Comparison of ENCODE assay signal across 8 cellular contexts in genomic region chr21:29372063-29372802, GRCh38.
DNase-seq lines count a peak whose midpoint lies in the region; ATAC-seq and TF ChIP-seq lines count a peak whose summit lies in the region.

No MANE protein-coding gene starts in this region.

- TF ChIP-seq CTCF in HFF-Myc (IDR thresholded peaks at IDR 0.05; ENCODE audit: low read depth, low read length, missing control alignments) (peak; percentile 58), MM.1S (IDR thresholded peaks at IDR 0.05; ENCODE audit: low read length) (peak; percentile 75), heart left ventricle (IDR thresholded peaks at IDR 0.05) (peak; percentile 65 to 80 (median 78))

- peaks cover 26% of the 10 kb centered on the region for H3K36me3 Mint-ChIP-seq in activated naive CD8-positive, alpha-beta T cell treated with anti-CD3 and anti-CD28 coated beads for 36 hours

- H3K79me2 ChIP-seq in MM.1S (ENCODE audit: low read length): no peaks in the 10 kb centered on the region

- H3K27ac ChIP-seq in MM.1S (ENCODE audit: low read length): no peak overlapping the region
- H3K27ac ChIP-seq in heart left ventricle: no peak overlapping the region

- no peaks in the 10 kb centered on the region for H3F3A ChIP-seq in MM.1S (ENCODE audit: insufficient read depth, low read length)

- no peaks in the 10 kb centered on the region for H3K9me3 Mint-ChIP-seq in activated naive CD8-positive, alpha-beta T cell treated with anti-CD3 and anti-CD28 coated beads for 36 hours

- peaks cover 19% of the 10 kb centered on the region for H3K4me1 Mint-ChIP-seq in activated naive CD8-positive, alpha-beta T cell treated with anti-CD3 and anti-CD28 coated beads for 36 hours

- H3K4me2 ChIP-seq in MM.1S (ENCODE audit: low read depth, low read length): no peak overlapping the region

- no peak overlapping the region for H2AFZ ChIP-seq in MM.1S (ENCODE audit: low read length)

- TF ChIP-seq POLR2A in heart left ventricle (IDR thresholded peaks at IDR 0.05): no peak

- ATAC-seq in heart left ventricle: peak; percentile 73 to 94 (median 88)

- H3K36me3 ChIP-seq in MM.1S (replicated peaks; ENCODE audit: insufficient read depth, low read length) (no peaks in the 10 kb centered on the region), heart left ventricle (peaks cover 0 to 22% (median 0%) of the 10 kb centered on the region in 9 donors)

- no peaks in the 10 kb centered on the region for H3K27me3 Mint-ChIP-seq in activated naive CD8-positive, alpha-beta T cell treated with anti-CD3 and anti-CD28 coated beads for 36 hours

- H3K4me3 ChIP-seq in HFF-Myc (replicated peaks; ENCODE audit: low read depth, low read length) (no peak overlapping the region), MM.1S (ENCODE audit: low read length) (no peak overlapping the region), heart left ventricle (no peak overlapping the region)

- H3K27ac Mint-ChIP-seq in activated naive CD8-positive, alpha-beta T cell treated with anti-CD3 and anti-CD28 coated beads for 36 hours: peak overlapping the region; percentile 23

- DNase-seq in SIG-M5 treated with dmso at 0.1 percent for 504 hours (lab: John Stamatoyannopoulos, UW; ENCODE audit: unreplicated experiment): peak; percentile 89
- DNase-seq in SIG-M5 (lab: John Stamatoyannopoulos, UW): no peak
- DNase-seq in HFF-Myc (ENCODE audit: extremely low read depth, low read depth): peak; percentile 81
- peak; percentile 77 for DNase-seq in MM.1S
- DNase-seq in SHP77 (lab: John Stamatoyannopoulos, UW): peak; percentile 76 to 82
- DNase-seq in activated naive CD8-positive, alpha-beta T cell treated with anti-CD3 and anti-CD28 coated beads for 36 hours: peak; percentile 33
- DNase-seq in heart left ventricle: peak in 4 of 5 donors; percentile 34 to 66 (median 46)
- peak; percentile 54 for DNase-seq in retina

- intact Hi-C loops in heart left ventricle (cut with DNase I): loop anchor here in 9 of 10 donors (1.0 to 5.0 kb wide), 6 partner anchors 207 to 283 kb away; no protein-coding TSS in a partner anchor

- 46 to 48% (median 47%) methylated on average over 11 of the region's 11 CpGs for WGBS in heart left ventricle, 4 donors

- H4K20me1 ChIP-seq in MM.1S (ENCODE audit: insufficient read depth, low read length): no peaks in the 10 kb centered on the region

- no peaks in the 10 kb centered on the region for H3K9me2 ChIP-seq in MM.1S (replicated peaks; ENCODE audit: insufficient read depth, low read length)

- H3K4me1 ChIP-seq in MM.1S (ENCODE audit: low read length) (no peaks in the 10 kb centered on the region), heart left ventricle (peaks cover 0 to 3% (median 0%) of the 10 kb centered on the region in 12 donors)

- H3K27me3 ChIP-seq in MM.1S (replicated peaks; ENCODE audit: insufficient read depth, low read length) (no peaks in the 10 kb centered on the region), heart left ventricle (no peaks in the 10 kb centered on the region)

- H3K9me3 ChIP-seq in MM.1S (replicated peaks; ENCODE audit: insufficient read depth, low read length): no peaks in the 10 kb centered on the region
- H3K9me3 ChIP-seq in heart left ventricle: no peaks in the 10 kb centered on the region

- no peak overlapping the region for H3K4me3 Mint-ChIP-seq in activated naive CD8-positive, alpha-beta T cell treated with anti-CD3 and anti-CD28 coated beads for 36 hours

- H3K9ac ChIP-seq in MM.1S (ENCODE audit: low read length): no peak overlapping the region
